8 cellular contexts compared by ENCODE assay signal in the genomic region with DNA sequence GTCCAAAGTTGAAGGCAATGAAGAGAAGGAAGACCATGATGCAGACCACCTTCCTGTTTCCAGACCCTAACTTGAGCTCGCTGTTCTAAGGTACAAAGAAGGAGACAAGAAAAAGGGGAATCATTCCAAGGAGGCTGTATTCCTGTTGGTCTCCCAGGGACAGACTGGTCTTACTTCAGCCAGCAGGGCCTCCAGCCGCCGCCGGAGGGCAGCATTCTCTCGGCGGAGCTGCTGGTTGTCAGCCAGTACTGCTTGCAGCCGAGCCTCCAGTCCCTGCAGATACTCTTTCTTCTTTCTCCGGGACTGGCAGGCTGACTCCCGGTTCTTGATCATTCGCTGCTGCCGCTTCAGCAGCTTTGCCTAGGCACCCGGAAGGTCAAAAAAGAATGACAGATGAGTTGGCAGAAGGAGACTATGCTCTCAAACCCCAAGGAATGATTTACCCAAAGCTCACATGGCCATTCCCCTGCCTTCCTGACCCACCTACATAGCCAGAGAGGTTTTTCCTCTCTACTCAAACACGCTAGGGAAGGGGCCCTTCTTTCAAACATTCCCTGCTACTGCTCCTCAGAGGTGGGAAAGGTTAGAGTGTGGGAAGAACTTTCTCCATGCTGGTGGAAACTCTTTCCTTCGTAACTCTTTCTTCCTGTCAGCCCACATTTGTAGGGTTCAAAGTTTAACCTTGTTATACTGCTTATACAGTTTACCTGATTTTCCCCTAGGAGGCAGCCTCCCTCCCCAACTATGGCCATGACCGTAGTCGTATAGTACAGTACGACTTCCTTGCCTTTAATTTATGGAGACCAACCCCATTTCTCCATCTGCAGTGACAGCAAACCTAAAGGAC. TPM values are rescaled to one million over a fixed set of nuclear protein-coding genes. Genes with fewer than 3 reads are reported as not detected.
DNase-seq lines count a peak whose midpoint lies in the region; ATAC-seq, FAIRE-seq and TF ChIP-seq lines count a peak whose summit lies in the region.

No MANE protein-coding gene starts in this region.

- TF ChIP-seq CTCF in OCI-LY3 (IDR thresholded peaks at IDR 0.05; ENCODE audit: low read depth, low read length) (peak; percentile 77), endodermal cell (conservative IDR thresholded peaks at IDR 0.05) (peak; percentile 91)

- H3K9me3 ChIP-seq in OCI-LY3 (ENCODE audit: insufficient read depth, low read length) (no peaks in the 10 kb centered on the region), endodermal cell (ENCODE audit: control insufficient read depth, low read length) (no peaks in the 10 kb centered on the region)

- peak overlapping the region; percentile 91 for H3K27ac Mint-ChIP-seq in endodermal cell

- no peaks in the 10 kb centered on the region for H4K20me1 ChIP-seq in OCI-LY3 (ENCODE audit: insufficient read depth, low read length)

- H3K9me3 Mint-ChIP-seq in endodermal cell: no peaks in the 10 kb centered on the region

- H3K79me2 ChIP-seq in OCI-LY3 (ENCODE audit: low read length): no peaks in the 10 kb centered on the region

- no peak overlapping the region for H3K9ac ChIP-seq in OCI-LY3 (ENCODE audit: low read length)
- no peak overlapping the region for H3K9ac ChIP-seq in endodermal cell (ENCODE audit: extremely low read depth, low read length, poor library complexity, severe bottlenecking)

- 31 to 39% methylated on average over 8 to 16 of the region's 17 CpGs for WGBS in endodermal cell (ENCODE audit: insufficient coverage in 1 of 2, insufficient read length in 1 of 2), 2 experiments

- no peak overlapping the region for H2AFZ ChIP-seq in OCI-LY3 (ENCODE audit: low read depth, low read length)

- no peak for ATAC-seq in HG03025 (IDR thresholded peaks at IDR 0.05; ENCODE audit: low FRiP score, unreplicated experiment)

- H3K4me1 ChIP-seq in OCI-LY3 (ENCODE audit: low read length): no peaks in the 10 kb centered on the region; the same call in 1 of the 2 replicates
- peaks cover 4% of the 10 kb centered on the region for H3K4me1 ChIP-seq in endodermal cell (ENCODE audit: control insufficient read depth, insufficient read depth, low read length)

- H3K4me1 Mint-ChIP-seq in endodermal cell: peaks cover 7% of the 10 kb centered on the region

- no peak for FAIRE-seq in HTR-8/SVneo (lab: Jason Lieb, UNC)

- no peak overlapping the region for H3K4me3 ChIP-seq in OCI-LY3 (ENCODE audit: low read length)
- H3K4me3 ChIP-seq in endodermal cell (ENCODE audit: low read length): no peak overlapping the region

- H3K36me3 ChIP-seq in OCI-LY3 (replicated peaks; ENCODE audit: low read depth, low read length): peaks cover 9% of the 10 kb centered on the region
- H3K36me3 ChIP-seq in endodermal cell (ENCODE audit: control insufficient read depth, insufficient read depth, low read length): peaks cover 66% of the 10 kb centered on the region

- H3K27me3 Mint-ChIP-seq in endodermal cell (ENCODE audit: insufficient read depth): no peaks in the 10 kb centered on the region

- H3K27me3 ChIP-seq in OCI-LY3 (ENCODE audit: low read depth, low read length) (no peaks in the 10 kb centered on the region), endodermal cell (ENCODE audit: control insufficient read depth, insufficient read depth, low read length, poor library complexity, severe bottlenecking) (no peaks in the 10 kb centered on the region)

- no peak overlapping the region for H3K4me2 ChIP-seq in OCI-LY3 (ENCODE audit: low read length)

- peak; percentile 52 for DNase-seq in CMK (ENCODE audit: low read depth)
- peak; percentile 82 for DNase-seq in HTR-8/SVneo (ENCODE audit: insufficient read length, low spot score)
- DNase-seq in activated CD8-positive, alpha-beta memory T cell treated with anti-CD3 and anti-CD28 coated beads, Interleukin-2, amount 50 U/mL, for 48 hours: peak; percentile 84
- DNase-seq in endodermal cell: peak; percentile 95
- peak; percentile 91 for DNase-seq in midbrain (lab: John Stamatoyannopoulos, UW)
- peak; percentile 34 for DNase-seq in stimulated activated CD8-positive, alpha-beta memory T cell treated with anti-CD3 and anti-CD28 coated beads, Interleukin-15, amount 100 ng/mL, for 1 hour (ENCODE audit: low read depth)

- H3K27ac ChIP-seq in OCI-LY3 (ENCODE audit: low read length): no peak overlapping the region
- no peak overlapping the region for H3K27ac ChIP-seq in endodermal cell (ENCODE audit: low read depth, low read length)

- no peak overlapping the region for H3K4me3 Mint-ChIP-seq in endodermal cell

- H3K36me3 Mint-ChIP-seq in endodermal cell (ENCODE audit: low read depth): peaks cover 62% of the 10 kb centered on the region

RNA-seq across cellular contexts. Expression of gene ATF6B, which starts 9.0 kb away (rescaled TPM):
- 10 to 100 TPM; 54.5 to 60.3 TPM for total RNA-seq in endodermal cell
- polyA plus RNA-seq in endodermal cell (2013, experiment 1 of 2): 67.3 TPM
- polyA plus RNA-seq in endodermal cell (2013, experiment 2 of 2): 61.1 TPM

RNA-seq across cellular contexts. Expression of gene TNXB, which starts 9.9 kb away (rescaled TPM):
- total RNA-seq in endodermal cell: 1 to 10 TPM; 4.0 to 9.3 TPM
- 2.2 TPM for polyA plus RNA-seq in endodermal cell (2013, experiment 1 of 2)
- polyA plus RNA-seq in endodermal cell (2013, experiment 2 of 2): 3.7 TPM

RNA-seq across cellular contexts. Expression of gene FKBPL, which starts 11.1 kb away (rescaled TPM):
- total RNA-seq in endodermal cell: 1 to 10 TPM; 9.2 to 9.6 TPM
- polyA plus RNA-seq in endodermal cell (2013, experiment 1 of 2): 8.7 TPM
- polyA plus RNA-seq in endodermal cell (2013, experiment 2 of 2): 9.2 TPM

RNA-seq across cellular contexts. Expression of gene PRRT1, which starts 32.7 kb away (rescaled TPM):
- 1 to 10 TPM; 2.0 to 3.0 TPM for total RNA-seq in endodermal cell
- polyA plus RNA-seq in endodermal cell (2013, experiment 1 of 2): 5.9 TPM
- 5.8 TPM for polyA plus RNA-seq in endodermal cell (2013, experiment 2 of 2)

RNA-seq across cellular contexts. Expression of gene PPT2, which starts 34.9 kb away (rescaled TPM):
- 10 to 100 TPM; 51.1 to 65.3 TPM for total RNA-seq in endodermal cell
- polyA plus RNA-seq in endodermal cell (2013, experiment 1 of 2): 39.5 TPM
- 33.9 TPM for polyA plus RNA-seq in endodermal cell (2013, experiment 2 of 2)

Comparison
In these comparisons a context has a peak if more than half of its experiments do, and no peak if none do; other contexts are left out.
1. DNase-seq: peak in every context shown above with its lines; median percentile 95 in endodermal cell; 91 in midbrain; 84 in activated CD8-positive, alpha-beta memory T cell treated with anti-CD3 and anti-CD28 coated beads, Interleukin-2, amount 50 U/mL, for 48 hours; 82 in HTR-8/SVneo; 52 in CMK; 34 in stimulated activated CD8-positive, alpha-beta memory T cell treated with anti-CD3 and anti-CD28 coated beads, Interleukin-15, amount 100 ng/mL, for 1 hour.